ENCODE assay signal across 20 cellular contexts in the genomic region with DNA sequence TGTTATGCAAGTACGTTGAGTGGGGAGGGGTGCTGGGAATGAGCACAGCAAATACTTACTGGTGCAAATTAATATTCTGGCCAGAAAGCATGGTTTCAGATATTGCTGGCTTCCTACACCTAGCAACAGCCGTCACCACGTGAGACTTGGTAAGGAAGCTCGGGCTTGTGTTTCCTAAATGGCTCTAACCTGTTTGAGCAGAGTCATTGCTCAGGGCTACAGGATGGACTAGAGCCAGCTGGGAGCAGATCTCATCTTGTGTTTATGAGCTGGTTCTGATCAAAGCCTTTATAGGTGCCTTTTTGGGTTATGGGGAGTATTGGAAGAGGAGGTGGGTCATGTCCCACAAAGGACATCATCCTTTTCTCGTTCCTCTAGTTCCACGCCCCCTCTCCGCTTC.
A peak's percentile ranks its signal among the peaks of the same experiment; 100 is the strongest.
DNase-seq lines count a peak whose midpoint lies in the region; ATAC-seq, FAIRE-seq and TF ChIP-seq lines count a peak whose summit lies in the region.
"Had no signal": no experiment of that assay in that cellular context is flagged by ENCODE, and none has a peak within 500 bp of the region (broad histone marks: within the 10 kb centered on the region; RNA-seq: fewer than 3 reads in every experiment).

No MANE protein-coding gene starts in this region.

- no peak overlapping the region for H3K9ac ChIP-seq in SK-N-SH
- no peak overlapping the region for H3K9ac ChIP-seq in mesendoderm (ENCODE audit: low read length)
- H3K9ac ChIP-seq: GM23248 had no signal

- no peak for TF ChIP-seq CTCF in SK-N-SH (IDR thresholded peaks at IDR 0.05)
- TF ChIP-seq CTCF in bronchial epithelial cell (IDR thresholded peaks at IDR 0.05; ENCODE audit: insufficient read depth, low read length, severe bottlenecking): no peak
- no peak for TF ChIP-seq CTCF in prostate gland (IDR thresholded peaks at IDR 0.05)
- no peak for TF ChIP-seq CTCF in GM10248 (IDR thresholded peaks at IDR 0.05; ENCODE audit: control extremely low read depth, extremely low read depth, low read depth, missing control alignments)

- ATAC-seq in SK-N-SH treated with all-trans-retinoic acid at 6 μM for 48 hours: no peak

- no peak overlapping the region for H4K5ac ChIP-seq in mesendoderm (ENCODE audit: low read length)

- no peak for TF ChIP-seq RAD21 in SK-N-SH (IDR thresholded peaks at IDR 0.05; ENCODE audit: low read length)

- no peak overlapping the region for H4K8ac ChIP-seq in mesendoderm (ENCODE audit: low read depth, low read length)

- H2AK5ac ChIP-seq in mesendoderm (ENCODE audit: low read length): no peak overlapping the region

- H3K27me3 ChIP-seq in SK-N-SH (ENCODE audit: insufficient read depth) (no peaks in the 10 kb centered on the region), bronchial epithelial cell (ENCODE audit: control insufficient read depth, insufficient read depth, low read length) (peaks cover 2% of the 10 kb centered on the region), prostate gland (replicated peaks; ENCODE audit: insufficient read depth) (no peaks in the 10 kb centered on the region), mesendoderm (ENCODE audit: insufficient read depth, low read length, poor library complexity) (no peaks in the 10 kb centered on the region)
- H3K27me3 ChIP-seq: BE2C had no signal

- H3K79me1 ChIP-seq in mesendoderm (ENCODE audit: low read length): no peaks in the 10 kb centered on the region

- WGBS in SK-N-SH (ENCODE audit: low lambda C conversion rate): 37% methylated on average over 6 of the region's 7 CpGs
- 26% methylated on average over 7 of the region's 7 CpGs for WGBS in prostate gland
- WGBS in mesendoderm (ENCODE audit: extremely low coverage, insufficient coverage, low lambda C conversion rate): no CpG with 5 or more reads among the region's 7 CpGs

- H4K20me1 ChIP-seq in SK-N-SH (ENCODE audit: insufficient read depth): no peaks in the 10 kb centered on the region

- no peaks in the 10 kb centered on the region for H3K9me3 ChIP-seq in SK-N-SH
- no peaks in the 10 kb centered on the region for H3K9me3 ChIP-seq in prostate gland
- H3K9me3 ChIP-seq: BE2C, HAP-1 had no signal

- H2BK15ac ChIP-seq in mesendoderm (replicated peaks; ENCODE audit: low read depth): no peak overlapping the region

- H3K27ac ChIP-seq in SK-N-SH (ENCODE audit: low read depth in 2 of 2, low read length in 1 of 2): no peak overlapping the region; a peak in 1 of 4 replicates
- H3K27ac ChIP-seq in prostate gland: no peak overlapping the region
- no peak overlapping the region for H3K27ac ChIP-seq in mesendoderm (ENCODE audit: low read depth, low read length)
- H3K27ac ChIP-seq: GM23248 had no signal

- H3K36me3 ChIP-seq in SK-N-SH (replicated peaks in 1 of 2; ENCODE audit: control insufficient read depth in 1 of 2, insufficient read depth in 2 of 2, low read length in 1 of 2): no peaks in the 10 kb centered on the region
- H3K36me3 ChIP-seq in bronchial epithelial cell (ENCODE audit: control insufficient read depth, insufficient read depth, low read length): no peaks in the 10 kb centered on the region
- no peaks in the 10 kb centered on the region for H3K36me3 ChIP-seq in prostate gland
- no peaks in the 10 kb centered on the region for H3K36me3 ChIP-seq in mesendoderm (ENCODE audit: control insufficient read depth, insufficient read depth, low read length)
- H3K36me3 ChIP-seq: BE2C, HAP-1 had no signal

- POLR2A ChIA-PET in SK-N-SH (lab: Yijun Ruan, JAX) (no interaction called here), GM10248 (lab: Yijun Ruan, JAX) (no interaction called here)

- H3K79me2 ChIP-seq in SK-N-SH (ENCODE audit: insufficient read depth) (no peaks in the 10 kb centered on the region), mesendoderm (ENCODE audit: control insufficient read depth, insufficient read depth, low read length) (no peaks in the 10 kb centered on the region)

- H3K4me3 ChIP-seq in SK-N-SH (ENCODE audit: low read depth in 2 of 2, low read length in 1 of 2) (no peak overlapping the region), bronchial epithelial cell (ENCODE audit: low read depth, low read length) (no peak overlapping the region), prostate gland (no peak overlapping the region), mesendoderm (ENCODE audit: low read length) (no peak overlapping the region)
- H3K4me3 ChIP-seq: GM23248, HAP-1 had no signal

- H3K9me2 ChIP-seq in SK-N-SH: no peaks in the 10 kb centered on the region

- intact Hi-C loops in prostate gland (cut with DNase I): no loop called here

- H3K18ac ChIP-seq in mesendoderm (ENCODE audit: low read length): no peak overlapping the region

- H2BK5ac ChIP-seq in mesendoderm (ENCODE audit: low read length): no peak overlapping the region

- FAIRE-seq in bronchial epithelial cell (lab: Jason Lieb, UNC): no peak
- FAIRE-seq: GM12891 had no signal

- TF ChIP-seq EP300 in SK-N-SH (IDR thresholded peaks at IDR 0.05; ENCODE audit: borderline replicate concordance in 1 of 2, low read depth in 1 of 2, low read length in 1 of 2): no peak

- no peak overlapping the region for H3K4ac ChIP-seq in mesendoderm (ENCODE audit: low read depth, low read length)

- H3F3A ChIP-seq in SK-N-SH (replicated peaks; ENCODE audit: insufficient read depth): no peaks in the 10 kb centered on the region

- H2AFZ ChIP-seq in SK-N-SH (ENCODE audit: low read depth): no peak overlapping the region
- H2AFZ ChIP-seq: GM23248 had no signal

- H3K4me2 ChIP-seq in SK-N-SH (no peak overlapping the region), mesendoderm (ENCODE audit: low read length) (no peak overlapping the region)

- TF ChIP-seq POLR2A in prostate gland (IDR thresholded peaks at IDR 0.05): no peak

- CTCF ChIA-PET in SK-N-SH (lab: Yijun Ruan, JAX): no interaction called here
- CTCF ChIA-PET in GM10248 (lab: Yijun Ruan, JAX): no interaction called here

- H2BK120ac ChIP-seq in mesendoderm (ENCODE audit: low read depth, low read length): no peak overlapping the region

- H3K4me1 ChIP-seq in SK-N-SH (ENCODE audit: control insufficient read depth in 1 of 2, insufficient read depth in 2 of 2, low read depth in 1 of 2, low read length in 1 of 2) (peaks cover 0 to 62% of the 10 kb centered on the region in 2 experiments; a peak in 2 of 4 replicates), prostate gland (replicated peaks) (no peaks in the 10 kb centered on the region), mesendoderm (ENCODE audit: control insufficient read depth, low read depth, low read length) (peaks cover 2% of the 10 kb centered on the region)
- H3K4me1 ChIP-seq: HAP-1 had no signal

- H3K56ac ChIP-seq in mesendoderm (ENCODE audit: low read length): no peak overlapping the region

- H3K23ac ChIP-seq in mesendoderm (ENCODE audit: low read length): no peak overlapping the region

- DNase-seq in SK-N-SH: peak; percentile 39
- peak; percentile 6 for DNase-seq in NCI-H69 (lab: John Stamatoyannopoulos, UW)
- peak; percentile 14 for DNase-seq in bronchial epithelial cell (ENCODE audit: low read depth)
- DNase-seq in prostate gland (ENCODE audit: low spot score): peak; percentile 18
- no peak for DNase-seq in GM10248 (ENCODE audit: extremely low spot score)
- no peak for DNase-seq in activated CD8-positive, alpha-beta memory T cell treated with anti-CD3 and anti-CD28 coated beads for 24 hours
- no peak for DNase-seq in mesendoderm
- DNase-seq: 8988T; BE2C; C1 segment of cervical spinal cord; CD4-positive, CD25-positive, alpha-beta regulatory T cell; CD8-positive, alpha-beta memory T cell; DMS 273 treated with DMSO at 0.1 percent for 48 hours; DMS53; DND-41; EL; GM23248 had no signal

TF ChIP-seq in SK-N-SH, 30 proteins besides CTCF, POLR2A, EP300 and RAD21:
- TF ChIP-seq FOXJ3 (CRISPR knock-in tag; IDR thresholded peaks at IDR 0.05): no peak
- TF ChIP-seq GATA2 (CRISPR knock-in tag; IDR thresholded peaks at IDR 0.05): peak; percentile 39

TF ChIP-seq in SK-N-SH treated with all-trans-retinoic acid at 6 μM for 48 hours, 23 proteins besides CTCF, POLR2A, EP300 and RAD21:
- TF ChIP-seq RARB (CRISPR knock-in tag; IDR thresholded peaks at IDR 0.05): no peak
TF ChIP-seq in SK-N-SH treated with all-trans-retinoic acid at 6 μM for 48 hours: peak in this region for 0.

Comparison
In these comparisons a context has a peak if more than half of its experiments do, and no peak if none do; other contexts are left out.
1. DNase-seq: peak in SK-N-SH (single experiment), NCI-H69 (single experiment), bronchial epithelial cell (single experiment) and prostate gland (single experiment); none in GM10248 (single experiment), activated CD8-positive, alpha-beta memory T cell treated with anti-CD3 and anti-CD28 coated beads for 24 hours (single experiment) and mesendoderm (single experiment).